ENCODE assay signal across 8 cellular contexts in genomic region chr3:183285828-183286457, GRCh38. TPM values are rescaled to one million over a fixed set of nuclear protein-coding genes. Genes with fewer than 3 reads are reported as not detected.
DNase-seq lines count a peak whose midpoint lies in the region; ATAC-seq lines count a peak whose summit lies in the region.

No MANE protein-coding gene starts in this region.

- H3K4me1 ChIP-seq in adipocyte (ENCODE audit: control insufficient read depth, insufficient read depth, low read length) (peaks cover 42% of the 10 kb centered on the region), skeletal muscle tissue (ENCODE audit: control insufficient read depth in 3 of 3, insufficient read depth in 3 of 3, low read length in 3 of 3) (peaks cover 22 to 32% (median 27%) of the 10 kb centered on the region in 3 donors)

- no peaks in the 10 kb centered on the region for H3K9me3 ChIP-seq in KOPT-K1 (ENCODE audit: insufficient read depth, low read length, poor library complexity, severe bottlenecking)
- H3K9me3 ChIP-seq in adipocyte (ENCODE audit: control insufficient read depth, low read length): no peaks in the 10 kb centered on the region
- H3K9me3 ChIP-seq in skeletal muscle tissue (ENCODE audit: control insufficient read depth in 3 of 3, low read length in 3 of 3): no peaks in the 10 kb centered on the region

- H3K27me3 ChIP-seq in adipocyte (replicated peaks; ENCODE audit: control insufficient read depth, insufficient read depth, low read length) (no peaks in the 10 kb centered on the region), skeletal muscle tissue (ENCODE audit: control insufficient read depth in 3 of 3, insufficient read depth in 3 of 3, low read length in 3 of 3) (no peaks in the 10 kb centered on the region)

- DNase-seq in EH (ENCODE audit: low read depth): peak; percentile 91
- peak; percentile 95 to 98 for DNase-seq in SW 1271 (lab: John Stamatoyannopoulos, UW)
- DNase-seq in adipocyte (ENCODE audit: low read depth): peak; percentile 94
- DNase-seq in left ventricle myocardium superior: peak; percentile 73
- no peak for DNase-seq in NCI-H526 (lab: John Stamatoyannopoulos, UW)

- H3K4me3 ChIP-seq in adipocyte (ENCODE audit: low read length) (peak overlapping the region; percentile 15), skeletal muscle tissue (ENCODE audit: low read length in 3 of 3) (peak overlapping the region; percentile 32 to 63 (median 54))

- ATAC-seq in GM21723 (IDR thresholded peaks at IDR 0.05; ENCODE audit: unreplicated experiment) (peak; percentile 98), left ventricle myocardium superior (peak; percentile 88)

- H3K36me3 ChIP-seq in KOPT-K1 (ENCODE audit: insufficient read depth, low read length) (no peaks in the 10 kb centered on the region), adipocyte (ENCODE audit: control insufficient read depth, insufficient read depth, low read length, severe bottlenecking) (no peaks in the 10 kb centered on the region), skeletal muscle tissue (ENCODE audit: control insufficient read depth in 3 of 3, insufficient read depth in 3 of 3, low read length in 3 of 3) (no peaks in the 10 kb centered on the region)

- H3K9ac ChIP-seq in adipocyte (ENCODE audit: low read length) (no peak overlapping the region), skeletal muscle tissue (ENCODE audit: low read depth in 1 of 3, low read length in 3 of 3) (peak overlapping the region; percentile 63 to 73 (median 71))

- H3K27ac ChIP-seq in KOPT-K1 (ENCODE audit: low read depth, low read length, poor library complexity, severe bottlenecking) (peak overlapping the region; percentile 47), skeletal muscle tissue (ENCODE audit: low read depth, low read length) (peak overlapping the region; percentile 92)

- intact Hi-C loops in left ventricle myocardium superior (cut with micrococcal nuclease): no loop called here

RNA-seq across cellular contexts. Expression of gene B3GNT5, which starts 32.9 kb away (rescaled TPM):
- total RNA-seq in left ventricle myocardium superior (2.1 TPM), skeletal muscle tissue (4.2 TPM)

Comparison
In these comparisons a context has a peak if more than half of its experiments do, and no peak if none do; other contexts are left out.
1. DNase-seq: peak in EH (single experiment), SW 1271 (2 of 2), adipocyte (single experiment) and left ventricle myocardium superior (single experiment); none in NCI-H526 (0 of 2).